Comparison of ENCODE assay signal across 26 cellular contexts in the genomic region with DNA sequence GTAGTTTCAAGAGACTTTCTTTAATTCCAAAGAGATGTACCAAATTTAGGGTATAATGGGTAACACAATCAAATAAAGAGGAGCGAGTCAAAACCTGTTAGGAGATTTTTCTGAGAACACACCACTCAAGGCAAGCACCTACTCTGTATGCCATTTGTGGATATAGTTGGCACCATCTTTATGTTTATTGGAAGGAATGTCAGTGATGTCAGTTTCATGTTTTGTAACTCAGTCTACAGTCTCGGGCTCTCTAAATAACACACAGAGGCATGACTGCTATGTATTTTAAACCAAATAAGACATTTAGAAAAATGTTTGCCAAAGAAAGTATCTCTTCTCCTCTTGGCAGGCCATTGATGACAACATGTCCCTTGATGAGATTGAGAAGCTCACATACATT.
"Had no signal": no experiment of that assay in that cellular context is flagged by ENCODE, and none has a peak within 500 bp of the region (broad histone marks: within the 10 kb centered on the region; RNA-seq: fewer than 3 reads in every experiment).

No MANE protein-coding gene starts in this region.

- H3K4me1 ChIP-seq: breast epithelium, Peyer's patch, SJCRH30 had no signal

- DNase-seq: activated CD4-positive, alpha-beta memory T cell treated with anti-CD3 and anti-CD28 coated beads, Interleukin-2, amount 10 ng/mL, durations not matched to agents 7 days and 5 days; activated CD4-positive, alpha-beta T cell treated with anti-CD3 and anti-CD28 coated beads for 36 hours; activated CD4-positive, alpha-beta T cell treated with anti-CD3 and anti-CD28 coated beads, Interleukin-2, amount 50 U/mL, for 1 hour; activated gamma-delta T cell; activated naive CD4-positive, alpha-beta T cell treated with anti-CD3 and anti-CD28 coated beads for 36 hours; activated T-cell treated with anti-CD3 and anti-CD28 coated beads for 4 hours; activated T-cell treated with anti-CD3 and anti-CD28 coated beads, Interleukin-2, amount 50 U/mL, for 48 hours; central memory CD4-positive, alpha-beta T cell; Kasumi-1; NCI-H146; NCI-H187 treated with DMSO at 0.1 percent for 48 hours; NCI-H2171; NCI-H226; NCI-H526 treated with DMSO at 0.1 percent for 48 hours; NCI-H82; OCI-M1; Peyer's patch; Right ventricle myocardium superior; SJCRH30; SK-N-SH; T-helper 1 cell; WERI-Rb-1 had no signal

- H3K36me3 ChIP-seq: breast epithelium, SJCRH30, WERI-Rb-1 had no signal

- H3K4me2 ChIP-seq: SK-N-SH had no signal

- FAIRE-seq: K562 had no signal

- H3K27me3 ChIP-seq: breast epithelium, Peyer's patch, SJCRH30 had no signal

- H3K9me3 ChIP-seq: breast epithelium, Peyer's patch, SJCRH30, SK-N-SH had no signal

- H3K9ac ChIP-seq: SK-N-SH had no signal

- ATAC-seq: activated CD4-positive, alpha-beta T cell treated with anti-CD3 and anti-CD28 coated beads for 36 hours; activated T-helper 17 cell treated with anti-CD3 and anti-CD28 coated beads, Interleukin-2, amount 50 U/mL, for 72 hours; K562 had no signal

- H3K4me3 ChIP-seq: breast epithelium, K562, Peyer's patch, SJCRH30 had no signal

- H3K27ac ChIP-seq: breast epithelium, Peyer's patch, RWPE1, SJCRH30, WERI-Rb-1 had no signal
